ENCODE assay signal across 20 cellular contexts in the genomic region with DNA sequence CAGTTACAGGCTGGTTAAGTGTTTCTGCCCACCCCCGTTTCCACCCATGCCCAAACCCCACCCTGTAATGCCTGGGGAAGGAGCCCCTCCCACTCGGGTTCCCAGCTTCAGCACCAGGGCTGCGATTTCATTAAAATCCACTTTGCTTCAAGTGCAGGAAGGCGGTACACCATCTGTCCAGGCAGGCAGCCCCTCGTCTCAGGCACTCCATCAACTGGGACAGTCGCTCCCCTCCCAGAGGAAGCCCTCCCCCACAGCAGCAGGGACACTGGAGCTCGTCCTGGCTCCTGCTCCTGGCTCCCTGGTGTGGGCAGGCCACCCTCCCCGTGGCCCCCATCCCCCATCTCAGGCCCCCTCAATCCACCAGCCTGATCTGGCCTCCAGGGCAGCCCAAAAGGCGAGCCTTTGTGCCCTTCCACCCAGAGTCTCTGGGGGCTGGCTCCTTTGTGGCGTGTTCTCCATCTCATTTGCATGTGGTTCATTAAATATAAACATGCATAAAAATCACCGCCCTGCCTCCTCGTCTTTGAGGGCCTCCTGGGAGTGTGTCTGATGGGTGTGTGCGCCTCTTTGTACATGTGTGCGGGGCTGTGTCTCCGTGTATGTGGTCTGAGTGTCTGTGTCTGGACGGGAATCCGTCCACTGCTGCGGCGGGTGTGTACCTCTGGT. TPM values are rescaled to one million over a fixed set of nuclear protein-coding genes. Genes with fewer than 3 reads are reported as not detected.
DNase-seq lines count a peak whose midpoint lies in the region; ATAC-seq lines count a peak whose summit lies in the region.
"Had no signal": no experiment of that assay in that cellular context is flagged by ENCODE, and none has a peak within 500 bp of the region (broad histone marks: within the 10 kb centered on the region; RNA-seq: fewer than 3 reads in every experiment).

No MANE protein-coding gene starts in this region.

- H3K4me1 Mint-ChIP-seq in stimulated activated naive B cell treated with anti-CD40 and anti-IgM and Interleukin-4, amounts not matched to agents 10 μg/mL and 1 μg/mL and 100 μg/mL, for 72 hours = peaks cover 13% of the 10 kb centered on the region in 2 donors
- H3K4me1 Mint-ChIP-seq: activated CD4-positive, alpha-beta T cell treated with anti-CD3 and anti-CD28 coated beads, Interleukin-2, amount 10 ng/mL, durations not matched to agents 24 days and 14 days had no signal

- no peaks in the 10 kb centered on the region for H3K36me3 Mint-ChIP-seq in stimulated activated naive B cell treated with anti-CD40 and anti-IgM and Interleukin-4, amounts not matched to agents 10 μg/mL and 1 μg/mL and 100 μg/mL, for 72 hours
- H3K36me3 Mint-ChIP-seq: activated naive CD8-positive, alpha-beta T cell treated with anti-CD3 and anti-CD28 coated beads, Interleukin-2, amount 10 ng/mL, durations not matched to agents 7 days and 5 days had no signal

- H3K27ac Mint-ChIP-seq in stimulated activated naive B cell treated with anti-CD40 and anti-IgM and Interleukin-4, amounts not matched to agents 10 μg/mL and 1 μg/mL and 100 μg/mL, for 72 hours = no peak overlapping the region
- H3K27ac Mint-ChIP-seq: activated CD4-positive, alpha-beta T cell treated with anti-CD3 and anti-CD28 coated beads, Interleukin-2, amount 10 ng/mL, durations not matched to agents 24 days and 14 days; activated naive CD8-positive, alpha-beta T cell treated with anti-CD3 and anti-CD28 coated beads, Interleukin-2, amount 10 ng/mL, durations not matched to agents 7 days and 5 days had no signal

- H3K9me3 Mint-ChIP-seq in stimulated activated naive B cell treated with anti-CD40 and anti-IgM and Interleukin-4, amounts not matched to agents 10 μg/mL and 1 μg/mL and 100 μg/mL, for 72 hours = no peaks in the 10 kb centered on the region
- H3K9me3 Mint-ChIP-seq: activated CD4-positive, alpha-beta T cell treated with anti-CD3 and anti-CD28 coated beads, Interleukin-2, amount 10 ng/mL, durations not matched to agents 24 days and 14 days; activated naive CD8-positive, alpha-beta T cell treated with anti-CD3 and anti-CD28 coated beads, Interleukin-2, amount 10 ng/mL, durations not matched to agents 7 days and 5 days had no signal

- peaks cover 41 to 64% of the 10 kb centered on the region in 2 donors for H3K27me3 Mint-ChIP-seq in stimulated activated naive B cell treated with anti-CD40 and anti-IgM and Interleukin-4, amounts not matched to agents 10 μg/mL and 1 μg/mL and 100 μg/mL, for 72 hours

- peak; percentile 72 to 75 for ATAC-seq in stimulated activated naive B cell treated with anti-CD40 and anti-IgM and Interleukin-4, amounts not matched to agents 10 μg/mL and 1 μg/mL and 100 μg/mL, for 72 hours (replicated peaks)
- ATAC-seq in GM19467 (IDR thresholded peaks at IDR 0.05; ENCODE audit: unreplicated experiment) = no peak

- H3K4me3 Mint-ChIP-seq in stimulated activated naive B cell treated with anti-CD40 and anti-IgM and Interleukin-4, amounts not matched to agents 10 μg/mL and 1 μg/mL and 100 μg/mL, for 72 hours = no peak overlapping the region
- H3K4me3 Mint-ChIP-seq: activated CD4-positive, alpha-beta T cell treated with anti-CD3 and anti-CD28 coated beads, Interleukin-2, amount 10 ng/mL, durations not matched to agents 24 days and 14 days; activated naive CD8-positive, alpha-beta T cell treated with anti-CD3 and anti-CD28 coated beads, Interleukin-2, amount 10 ng/mL, durations not matched to agents 7 days and 5 days had no signal

- peak; percentile 5 for DNase-seq in NCI-H748 (lab: John Stamatoyannopoulos, UW; ENCODE audit: unreplicated experiment)
- no peak for DNase-seq in NCI-H748 treated with DMSO at 0.1 percent for 48 hours (lab: John Stamatoyannopoulos, UW)
- peak; percentile 99 for DNase-seq in NCI-H524 (lab: John Stamatoyannopoulos, UW)
- peak; percentile 73 for DNase-seq in germinal center (ENCODE audit: low spot score)
- no peak for DNase-seq in stimulated activated naive B cell treated with anti-CD40 and anti-IgM and Interleukin-4, amounts not matched to agents 10 μg/mL and 1 μg/mL and 100 μg/mL, for 72 hours
- no peak for DNase-seq in NCI-H2029 treated with DMSO at 0.1 percent for 48 hours (lab: John Stamatoyannopoulos, UW)
- DNase-seq in A172 (ENCODE audit: low spot score) = no peak
- DNase-seq: activated CD4-positive, alpha-beta T cell treated with anti-CD3 and anti-CD28 coated beads, Interleukin-2, amount 10 ng/mL, durations not matched to agents 24 days and 14 days; activated naive CD8-positive, alpha-beta T cell treated with anti-CD3 and anti-CD28 coated beads, Interleukin-2, amount 10 ng/mL, durations not matched to agents 7 days and 5 days; activated T-cell treated with anti-CD3 and anti-CD28 coated beads, Interleukin-2, amount 50 U/mL, for 48 hours; HCEC 1CT; KG1; NCI-H226; nucleus accumbens; stimulated activated naive CD4-positive, alpha-beta T cell treated with Interleukin-2 at 50 U/mL for 16 hours; uterus had no signal

RNA-seq across cellular contexts. Expression of gene RNU5B-1, which starts 32.4 kb away (rescaled TPM):
- total RNA-seq in A172 (2014; rRNA removed; shearing (Covaris generic)) = not detected in 2 replicates
- total RNA-seq: activated CD4-positive, alpha-beta T cell treated with anti-CD3 and anti-CD28 coated beads, Interleukin-2, amount 10 ng/mL, durations not matched to agents 24 days and 14 days; lung microvascular endothelial cell; T-helper 2 cell treated with Interferon-gamma antibody and Interleukin-4, amounts not matched to agents 100 ng/mL and 5 ng/mL, for 36 hours had no signal

RNA-seq across cellular contexts. Expression of gene IGDCC3, which starts 40.9 kb away (rescaled TPM):
- total RNA-seq in A172 (2014; rRNA removed; shearing (Covaris generic)) = 0.10 and 0.12 TPM in 2 replicates
- total RNA-seq: activated CD4-positive, alpha-beta T cell treated with anti-CD3 and anti-CD28 coated beads, Interleukin-2, amount 10 ng/mL, durations not matched to agents 24 days and 14 days; activated naive CD8-positive, alpha-beta T cell treated with anti-CD3 and anti-CD28 coated beads, Interleukin-2, amount 10 ng/mL, durations not matched to agents 7 days and 5 days; cardiac septum; lung microvascular endothelial cell; T-helper 2 cell treated with Interferon-gamma antibody and Interleukin-4, amounts not matched to agents 100 ng/mL and 5 ng/mL, for 36 hours had no signal

RNA-seq across cellular contexts. Expression of gene RNU5A-1, which starts 41.0 kb away (rescaled TPM):
- not detected in 2 replicates for total RNA-seq in A172 (2014; rRNA removed; shearing (Covaris generic))
- total RNA-seq: activated CD4-positive, alpha-beta T cell treated with anti-CD3 and anti-CD28 coated beads, Interleukin-2, amount 10 ng/mL, durations not matched to agents 24 days and 14 days; activated naive CD8-positive, alpha-beta T cell treated with anti-CD3 and anti-CD28 coated beads, Interleukin-2, amount 10 ng/mL, durations not matched to agents 7 days and 5 days; cardiac septum; lung microvascular endothelial cell; T-helper 2 cell treated with Interferon-gamma antibody and Interleukin-4, amounts not matched to agents 100 ng/mL and 5 ng/mL, for 36 hours; uterus had no signal

RNA-seq across cellular contexts. Expression of gene PARP16, which starts 50.2 kb away (rescaled TPM):
- 5.6 and 10.0 TPM in 2 replicates for total RNA-seq in A172 (2014; rRNA removed; shearing (Covaris generic))

Comparison
In these comparisons a context has a peak if more than half of its experiments do, and no peak if none do; other contexts are left out.
1. DNase-seq: peak in NCI-H748 (single experiment), NCI-H524 (2 of 2) and germinal center (single experiment); none in NCI-H748 treated with DMSO at 0.1 percent for 48 hours (single experiment), stimulated activated naive B cell treated with anti-CD40 and anti-IgM and Interleukin-4, amounts not matched to agents 10 μg/mL and 1 μg/mL and 100 μg/mL, for 72 hours (single experiment), NCI-H2029 treated with DMSO at 0.1 percent for 48 hours (single experiment) and A172 (single experiment).